9 cellular contexts compared by ENCODE assay signal in genomic region chr13:47036291-47037008, GRCh38.
A peak's percentile ranks its signal among the peaks of the same experiment; 100 is the strongest.
DNase-seq lines count a peak whose midpoint lies in the region; ATAC-seq, FAIRE-seq and TF ChIP-seq lines count a peak whose summit lies in the region.
"Had no signal": no experiment of that assay in that cellular context is flagged by ENCODE, and none has a peak within 500 bp of the region (broad histone marks: within the 10 kb centered on the region; RNA-seq: fewer than 3 reads in every experiment).

No MANE protein-coding gene starts in this region.

- H3K27me3 Mint-ChIP-seq in stimulated activated memory B cell treated with anti-CD40 and anti-IgM and Interleukin-4, amounts not matched to agents 10 μg/mL and 1 μg/mL and 100 μg/mL, for 72 hours: peaks cover 12% of the 10 kb centered on the region
- H3K27me3 Mint-ChIP-seq in activated T-helper 17 cell treated with anti-CD3 and anti-CD28 coated beads, Interleukin-2, amount 50 U/mL, for 72 hours: peaks cover 19% of the 10 kb centered on the region

- FAIRE-seq in D721Med (lab: Jason Lieb, UNC): no peak

- DNase-seq in GM19240 (ENCODE audit: insufficient read length, low spot score): peak; percentile 56
- DNase-seq in NCI-H1694 treated with DMSO at 0.1 percent for 48 hours (lab: John Stamatoyannopoulos, UW): no peak
- DNase-seq in D721Med (ENCODE audit: insufficient read length, low spot score): no peak
- DNase-seq: NCI-H1105 treated with DMSO at 0.1 percent for 48 hours; stimulated activated CD4-positive, alpha-beta T cell treated with anti-CD3 and anti-CD28 coated beads, Interleukin-4, amount 100 ng/mL, for 1 hour had no signal

- no peak for TF ChIP-seq CTCF in D721Med (IDR thresholded peaks at IDR 0.05; ENCODE audit: insufficient read depth, missing control alignments)

- H3K4me1 Mint-ChIP-seq in stimulated activated memory B cell treated with anti-CD40 and anti-IgM and Interleukin-4, amounts not matched to agents 10 μg/mL and 1 μg/mL and 100 μg/mL, for 72 hours: peaks cover 11% of the 10 kb centered on the region
- H3K4me1 Mint-ChIP-seq in activated T-helper 17 cell treated with anti-CD3 and anti-CD28 coated beads, Interleukin-2, amount 50 U/mL, for 72 hours: no peaks in the 10 kb centered on the region

- peak; percentile 98 for ATAC-seq in HG02840 (IDR thresholded peaks at IDR 0.05; ENCODE audit: low FRiP score, unreplicated experiment)
- ATAC-seq in stimulated activated memory B cell treated with anti-CD40 and anti-IgM and Interleukin-4, amounts not matched to agents 10 μg/mL and 1 μg/mL and 100 μg/mL, for 72 hours: peak; percentile 94
- no peak for ATAC-seq in activated T-helper 17 cell treated with anti-CD3 and anti-CD28 coated beads, Interleukin-2, amount 50 U/mL, for 72 hours (replicated peaks)

- TF ChIP-seq EP300 in Ishikawa (IDR thresholded peaks at IDR 0.05; ENCODE audit: borderline replicate concordance): no peak

- peak overlapping the region; percentile 0 for H3K4me3 Mint-ChIP-seq in stimulated activated memory B cell treated with anti-CD40 and anti-IgM and Interleukin-4, amounts not matched to agents 10 μg/mL and 1 μg/mL and 100 μg/mL, for 72 hours
- no peak overlapping the region for H3K4me3 Mint-ChIP-seq in activated T-helper 17 cell treated with anti-CD3 and anti-CD28 coated beads, Interleukin-2, amount 50 U/mL, for 72 hours

- no peaks in the 10 kb centered on the region for H3K9me3 Mint-ChIP-seq in stimulated activated memory B cell treated with anti-CD40 and anti-IgM and Interleukin-4, amounts not matched to agents 10 μg/mL and 1 μg/mL and 100 μg/mL, for 72 hours
- H3K9me3 Mint-ChIP-seq in activated T-helper 17 cell treated with anti-CD3 and anti-CD28 coated beads, Interleukin-2, amount 50 U/mL, for 72 hours: no peaks in the 10 kb centered on the region

- no peaks in the 10 kb centered on the region for H3K36me3 Mint-ChIP-seq in stimulated activated memory B cell treated with anti-CD40 and anti-IgM and Interleukin-4, amounts not matched to agents 10 μg/mL and 1 μg/mL and 100 μg/mL, for 72 hours
- no peaks in the 10 kb centered on the region for H3K36me3 Mint-ChIP-seq in activated T-helper 17 cell treated with anti-CD3 and anti-CD28 coated beads, Interleukin-2, amount 50 U/mL, for 72 hours (ENCODE audit: low read depth)

- no peak for TF ChIP-seq RAD21 in Ishikawa (IDR thresholded peaks at IDR 0.05; ENCODE audit: low read depth)

- peak overlapping the region; percentile 44 for H3K27ac Mint-ChIP-seq in stimulated activated memory B cell treated with anti-CD40 and anti-IgM and Interleukin-4, amounts not matched to agents 10 μg/mL and 1 μg/mL and 100 μg/mL, for 72 hours
- H3K27ac Mint-ChIP-seq in activated T-helper 17 cell treated with anti-CD3 and anti-CD28 coated beads, Interleukin-2, amount 50 U/mL, for 72 hours: no peak overlapping the region

TF ChIP-seq in Ishikawa, 13 proteins besides CTCF, POLR2A, EP300 and RAD21:
- peak; percentile 49; the same call in 1 of the 2 replicates for TF ChIP-seq TEAD4 (IDR thresholded peaks at IDR 0.05)
- no peak for TF ChIP-seq TCF12 (IDR thresholded peaks at IDR 0.05; ENCODE audit: low read depth)
